15 cellular contexts compared by ENCODE assay signal in the genomic region with DNA sequence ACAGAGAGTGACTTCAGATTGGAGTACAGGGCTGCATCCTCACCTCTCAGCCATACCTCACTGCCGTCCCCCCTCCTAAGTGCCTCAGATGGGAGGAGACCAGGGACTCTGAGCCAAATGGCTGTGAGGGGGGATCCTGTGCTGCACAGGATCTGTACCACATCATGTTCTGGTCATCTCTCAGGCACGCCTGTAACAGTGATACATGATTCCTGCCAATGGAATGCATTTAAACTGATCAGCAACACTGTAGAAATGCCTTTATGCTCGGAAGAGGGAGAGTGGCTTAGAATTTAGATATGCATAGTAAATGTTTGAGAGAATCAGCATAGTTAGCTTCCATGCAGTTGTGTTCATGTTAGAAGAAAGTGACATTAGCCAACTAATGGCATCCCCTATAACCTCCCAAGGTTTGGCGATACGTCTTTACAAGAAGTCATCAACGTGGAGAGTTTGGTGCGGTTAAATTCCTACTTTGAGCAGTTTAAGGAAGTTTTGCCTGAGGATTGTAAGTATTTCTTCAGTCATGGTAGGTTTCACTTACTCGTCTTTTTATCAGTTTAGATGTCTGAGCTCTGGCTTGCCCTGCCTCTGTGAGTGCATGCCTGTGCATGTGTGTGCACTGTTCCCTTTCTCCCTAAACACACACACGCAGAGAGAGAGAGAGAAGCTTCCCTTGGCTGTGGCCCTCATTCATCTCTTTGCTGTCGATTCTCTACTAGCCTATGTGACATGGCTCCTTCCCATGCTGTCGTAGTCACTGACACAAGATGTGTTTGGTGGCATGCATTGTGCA. TPM values are rescaled to one million over a fixed set of nuclear protein-coding genes. Genes with fewer than 3 reads are reported as not detected.
A peak's percentile ranks its signal among the peaks of the same experiment; 100 is the strongest.
DNase-seq lines count a peak whose midpoint lies in the region; ATAC-seq, FAIRE-seq and TF ChIP-seq lines count a peak whose summit lies in the region.
"Had no signal": no experiment of that assay in that cellular context is flagged by ENCODE, and none has a peak within 500 bp of the region (broad histone marks: within the 10 kb centered on the region; RNA-seq: fewer than 3 reads in every experiment).

No MANE protein-coding gene starts in this region.

- H3K4me1 ChIP-seq in CD8-positive, alpha-beta memory T cell (ENCODE audit: insufficient read depth, low read length) = no peaks in the 10 kb centered on the region
- H3K4me1 ChIP-seq in GM12878 (ENCODE audit: control insufficient read depth, insufficient read depth, low read length) (no peaks in the 10 kb centered on the region), keratinocyte (ENCODE audit: control insufficient read depth, extremely low read depth, insufficient read depth, low read length) (peaks cover 16% of the 10 kb centered on the region)

- FAIRE-seq in GM12878 (lab: Jason Lieb, UNC) (no peak), keratinocyte (lab: Jason Lieb, UNC) (peak; percentile 92)
- FAIRE-seq: H1 had no signal

- no peaks in the 10 kb centered on the region for H3K9me3 Mint-ChIP-seq in CD8-positive, alpha-beta memory T cell
- H3K9me3 Mint-ChIP-seq: activated CD4-positive, alpha-beta T cell treated with anti-CD3 and anti-CD28 coated beads, Interleukin-2, amount 10 ng/mL, durations not matched to agents 24 days and 14 days had no signal

- H3K4me2 ChIP-seq in GM12878 (ENCODE audit: control insufficient read depth, insufficient read depth) (no peak overlapping the region), keratinocyte (ENCODE audit: control insufficient read depth, extremely low read depth, insufficient read depth, low read depth, low read length) (peak overlapping the region; percentile 66)

- DNase-seq in CD8-positive, alpha-beta memory T cell = no peak
- DNase-seq in HS-5 (ENCODE audit: low read depth) (peak; percentile 58), GM12878 (ENCODE audit: low read depth, low spot score) (no peak), keratinocyte (ENCODE audit: low read depth, low spot score) (no peak), NCI-H187 (lab: John Stamatoyannopoulos, UW) (no peak), HuH-7 (ENCODE audit: low spot score) (no peak)
- DNase-seq in activated naive CD4-positive, alpha-beta T cell (lab: John Stamatoyannopoulos, UW) = no peak
- DNase-seq: NCI-H1694 treated with DMSO at 0.1 percent for 48 hours, NCI-H526 treated with DMSO at 0.1 percent for 48 hours had no signal

- POLR2A ChIA-PET in CD8-positive, alpha-beta memory T cell (lab: Charles Lee) = no interaction called here
- POLR2A ChIA-PET in GM12878 (lab: Charles Lee) = no interaction called here

- WGBS in GM12878 (ENCODE audit: insufficient coverage, insufficient replicate concordance, low lambda C conversion rate, missing lambda C conversion rate) = 98% methylated on average over 11 of the region's 11 CpGs

- CTCF ChIA-PET in CD8-positive, alpha-beta memory T cell (lab: Charles Lee) = interaction anchor here (0.7 to 2.6 kb wide), 10 partner anchors 10 to 269 kb away, joined by 3 to 15 read pairs (median 3); no protein-coding TSS in a partner anchor
- CTCF ChIA-PET in GM12878 (lab: Yijun Ruan, JAX) = interaction anchor here (0.6 to 2.1 kb wide), 23 partner anchors 9 to 498 kb away, joined by 3 to 24 read pairs (median 4); no protein-coding TSS in a partner anchor

- no TSS peak for BruUV-seq in GM12878 (replicated peaks; lab: Mats Ljungman, UMichigan)

- no peak for TF ChIP-seq POLR2A in GM12878 (IDR thresholded peaks at IDR 0.05; ENCODE audit: low read depth, low read length)

- in situ Hi-C loops in GM12878 (cut with MboI) = no loop called here

- RAD21 ChIA-PET in GM12878 (lab: Charles Lee; ENCODE audit: unreplicated experiment) = interaction anchor here (0.7 to 1.5 kb wide), 3 partner anchors 80 to 269 kb away, joined by 3 to 4 read pairs (median 4); no protein-coding TSS in a partner anchor

- intact Hi-C loops in GM12878 (cut with micrococcal nuclease; ENCODE audit: unreplicated experiment) = no loop called here

- TF ChIP-seq CTCF in GM12878 (IDR thresholded peaks at IDR 0.05 in 2 of 3, conservative IDR thresholded peaks at IDR 0.05 in 1 of 3; ENCODE audit: control insufficient read depth in 2 of 3, extremely low read depth in 1 of 3, insufficient read depth in 1 of 3, low read depth in 3 of 3, low read length in 3 of 3) = no peak
- TF ChIP-seq CTCF in keratinocyte (optimal IDR thresholded peaks at IDR 0.05 in 1 of 3, IDR thresholded peaks at IDR 0.05 in 1 of 3, conservative IDR thresholded peaks at IDR 0.05 in 1 of 3; ENCODE audit: extremely low read depth in 1 of 3, insufficient read depth in 2 of 3, low read length in 3 of 3) = no peak

- no peaks in the 10 kb centered on the region for H4K20me1 ChIP-seq in GM12878 (ENCODE audit: control insufficient read depth, insufficient read depth)
- no peaks in the 10 kb centered on the region for H4K20me1 ChIP-seq in keratinocyte (ENCODE audit: control insufficient read depth, extremely low read depth, insufficient read depth, low read length)

- H3K4me3 ChIP-seq in CD8-positive, alpha-beta memory T cell (ENCODE audit: low read length) = no peak overlapping the region
- no peak overlapping the region for H3K4me3 ChIP-seq in GM12878
- no peak overlapping the region for H3K4me3 ChIP-seq in keratinocyte (ENCODE audit: control insufficient read depth in 2 of 3, extremely low read depth in 1 of 3, insufficient read depth in 2 of 3, low read depth in 1 of 3, low read length in 3 of 3)
- H3K4me3 ChIP-seq: heart right ventricle, SK-N-MC had no signal

- H3K4me1 Mint-ChIP-seq in CD8-positive, alpha-beta memory T cell = no peaks in the 10 kb centered on the region

- dilution Hi-C loops in keratinocyte (cut with MboI; ENCODE audit: extremely low pct_ligation_motif_present, low sequenced_read_pairs) = no loop called here

- peaks cover 4% of the 10 kb centered on the region for H3K9me1 ChIP-seq in keratinocyte (ENCODE audit: control insufficient read depth, extremely low read depth, insufficient read depth, low read length)

- no peaks in the 10 kb centered on the region for H3K79me2 ChIP-seq in GM12878 (ENCODE audit: control insufficient read depth, insufficient read depth, low read length)
- H3K79me2 ChIP-seq in keratinocyte (ENCODE audit: control insufficient read depth, insufficient read depth, low read length) = no peaks in the 10 kb centered on the region

- H2AFZ ChIP-seq in GM12878 (ENCODE audit: control insufficient read depth, low read depth, low read length) (no peak overlapping the region), keratinocyte (ENCODE audit: control insufficient read depth, low read length) (no peak overlapping the region)

- no peaks in the 10 kb centered on the region for H3K9me3 ChIP-seq in CD8-positive, alpha-beta memory T cell (ENCODE audit: low read length)
- H3K9me3 ChIP-seq in GM12878 (replicated peaks; ENCODE audit: control insufficient read depth, insufficient read depth, low read length) = no peaks in the 10 kb centered on the region
- no peaks in the 10 kb centered on the region for H3K9me3 ChIP-seq in keratinocyte (ENCODE audit: control insufficient read depth, low read depth, low read length)
- H3K9me3 ChIP-seq: heart right ventricle had no signal

- H3K27ac ChIP-seq in CD8-positive, alpha-beta memory T cell (ENCODE audit: low read depth, low read length) = no peak overlapping the region
- no peak overlapping the region for H3K27ac ChIP-seq in GM12878 (ENCODE audit: control insufficient read depth, insufficient read depth)
- H3K27ac ChIP-seq in keratinocyte (ENCODE audit: control insufficient read depth, insufficient read depth, low read length) = peak overlapping the region; percentile 46
- H3K27ac ChIP-seq: heart right ventricle, SK-N-MC, WERI-Rb-1 had no signal

- SMC1A ChIA-PET in GM12878 (lab: Charles Lee; ENCODE audit: uncharacterized antibody, unreplicated experiment) = interaction anchor here (1.2 to 1.7 kb wide), 2 partner anchors 12 to 93 kb away, joined by 3 to 5 read pairs; no protein-coding TSS in a partner anchor

- H3K9ac ChIP-seq in GM12878 (ENCODE audit: control insufficient read depth, insufficient read depth, low read length) (no peak overlapping the region), keratinocyte (ENCODE audit: control insufficient read depth, extremely low read depth, insufficient read depth, low read length) (no peak overlapping the region)

- TF ChIP-seq RAD21 in GM12878 (IDR thresholded peaks at IDR 0.05; ENCODE audit: insufficient read depth, low read depth, low read length) = no peak

- peaks cover 0 to 99% (median 20%) of the 10 kb centered on the region in 3 donors for H3K36me3 Mint-ChIP-seq in CD8-positive, alpha-beta memory T cell

- H3K27me3 Mint-ChIP-seq in CD8-positive, alpha-beta memory T cell = no peaks in the 10 kb centered on the region
- H3K27me3 Mint-ChIP-seq: activated CD4-positive, alpha-beta T cell treated with anti-CD3 and anti-CD28 coated beads, Interleukin-2, amount 10 ng/mL, durations not matched to agents 24 days and 14 days had no signal

- H3K4me3 Mint-ChIP-seq in CD8-positive, alpha-beta memory T cell = no peak overlapping the region
- H3K4me3 Mint-ChIP-seq: activated CD4-positive, alpha-beta T cell treated with anti-CD3 and anti-CD28 coated beads, Interleukin-2, amount 10 ng/mL, durations not matched to agents 24 days and 14 days had no signal

- TF ChIP-seq EP300 in GM12878 (IDR thresholded peaks at IDR 0.05; ENCODE audit: borderline replicate concordance in 1 of 2, control insufficient read depth in 1 of 2, low read depth in 2 of 2, low read length in 2 of 2) = no peak

- H3K27me3 ChIP-seq in CD8-positive, alpha-beta memory T cell (ENCODE audit: insufficient read depth, low read length, poor library complexity, severe bottlenecking) = no peaks in the 10 kb centered on the region
- H3K27me3 ChIP-seq in GM12878 (replicated peaks in 1 of 2; ENCODE audit: control insufficient read depth in 2 of 2, insufficient read depth in 2 of 2, low read length in 1 of 2) (no peaks in the 10 kb centered on the region), keratinocyte (ENCODE audit: control insufficient read depth, extremely low read depth, insufficient read depth, low read length) (no peaks in the 10 kb centered on the region)
- H3K27me3 ChIP-seq: heart right ventricle had no signal

- peaks cover 73% of the 10 kb centered on the region for H3K36me3 ChIP-seq in CD8-positive, alpha-beta memory T cell (ENCODE audit: insufficient read depth, low read length)
- H3K36me3 ChIP-seq in GM12878 (ENCODE audit: control insufficient read depth in 2 of 2, insufficient read depth in 2 of 2, low read length in 1 of 2) = peaks cover 65 to 73% of the 10 kb centered on the region in 2 experiments
- peaks cover 11 to 13% of the 10 kb centered on the region in 2 experiments for H3K36me3 ChIP-seq in keratinocyte (ENCODE audit: control insufficient read depth in 2 of 2, extremely low read depth in 1 of 2, insufficient read depth in 2 of 2, low read length in 2 of 2)

- peak overlapping the region in 5 of 8 donors; percentile 17 to 79 (median 51) for H3K27ac Mint-ChIP-seq in CD8-positive, alpha-beta memory T cell
- H3K27ac Mint-ChIP-seq: activated CD4-positive, alpha-beta T cell treated with anti-CD3 and anti-CD28 coated beads, Interleukin-2, amount 10 ng/mL, durations not matched to agents 24 days and 14 days had no signal

- ATAC-seq in GM12878 (no peak), HG02642 (IDR thresholded peaks at IDR 0.05; ENCODE audit: poor library complexity, unreplicated experiment) (no peak)

RNA-seq across cellular contexts. Expression of a gene that starts 40.0 kb away (rescaled TPM):
- 10 to 100 TPM; 26.7 to 29.2 TPM for total RNA-seq in CD8-positive, alpha-beta memory T cell
- polyA plus RNA-seq in CD8-positive, alpha-beta memory T cell = 31.2 TPM
- total RNA-seq in GM12878 (2013; cell fraction: nucleolus; rRNA removed) = 37.3 and 39.2 TPM in 2 replicates
- total RNA-seq in GM12878 (2014; rRNA removed) (35.5 and 41.7 TPM in 2 replicates), GM12878 (2014; rRNA removed; fragmentation: Illumina TruSeq; extraction: Trizol) (22.9 and 24.0 TPM in 2 replicates), GM12878 (2021) (26.9 and 29.7 TPM in 2 replicates)
- polyA plus RNA-seq in GM12878 (2011; ENCODE audit: low read depth) = 12.5 TPM
- polyA plus RNA-seq in GM12878 (2011; rRNA removed) (49.9 and 90.9 TPM in 2 replicates), GM12878 (2014; fragmentation: Illumina TruSeq; extraction: Trizol) (20.7 and 21.4 TPM in 2 replicates), GM12878 (2014; fragmentation: Nextera tagmentation; extraction: Ambion mirVana) (10 to 100 TPM; 21.4 to 40.3 TPM), GM12878 (2014; rRNA removed) (42.8 and 49.3 TPM in 2 replicates), GM12878 (2016; fragmentation: Nextera tagmentation; extraction: Ambion mirVana) (10 to 100 TPM; 58.8 to 63.3 TPM), keratinocyte (12.1 to 25.1 TPM (median 19.9 TPM) in 3 replicates)
- 20.4 and 23.6 TPM in 2 replicates for polyA plus RNA-seq in GM12878 (2011; cell fraction: cytosol; rRNA removed)
- 29.8 and 34.9 TPM in 2 replicates for polyA plus RNA-seq in GM12878 (2011; cell fraction: nucleus; rRNA removed)
- polyA plus RNA-seq in GM12878 (2012) = 37.0 and 43.2 TPM in 2 replicates
- 5.3 and 7.0 TPM in 2 replicates for polyA minus RNA-seq in GM12878 (2011; rRNA and poly(A)+ RNA removed)
- 4.8 and 6.5 TPM in 2 replicates for polyA minus RNA-seq in GM12878 (2011; cell fraction: cytosol; rRNA and poly(A)+ RNA removed)
- 12.6 and 22.5 TPM in 2 replicates for polyA minus RNA-seq in GM12878 (2011; cell fraction: nucleus; rRNA and poly(A)+ RNA removed)
- 21.9 TPM for polyA plus RNA-seq in keratinocyte (2011; ENCODE audit: low read depth)
- 16.3 and 17.5 TPM in 2 replicates for polyA plus RNA-seq in keratinocyte (2011; cell fraction: cytosol; rRNA removed)
- 17.4 and 28.7 TPM in 2 replicates for polyA plus RNA-seq in keratinocyte (2011; cell fraction: nucleus; rRNA removed)
- polyA plus RNA-seq in keratinocyte (2012; ENCODE audit: low replicate concordance) = 23.2 and 28.3 TPM in 2 replicates
- polyA minus RNA-seq in keratinocyte = 0.30 to 3.2 TPM (median 2.2 TPM) in 3 replicates
- 11.7 TPM for polyA minus RNA-seq in keratinocyte (2011; cell fraction: cytosol; rRNA and poly(A)+ RNA removed)
- polyA minus RNA-seq in keratinocyte (2011; cell fraction: nucleus; rRNA and poly(A)+ RNA removed) = 5.0 and 5.3 TPM in 2 replicates

RNA-seq across cellular contexts. Expression of a gene that starts 40.0 kb away (rescaled TPM):
- total RNA-seq in CD8-positive, alpha-beta memory T cell = 10 to 100 TPM; 41.8 to 42.4 TPM
- polyA plus RNA-seq in CD8-positive, alpha-beta memory T cell = 53.1 TPM
- 58.0 and 61.0 TPM in 2 replicates for total RNA-seq in GM12878 (2013; cell fraction: nucleolus; rRNA removed)
- total RNA-seq in GM12878 (2014; rRNA removed) (34.6 and 34.8 TPM in 2 replicates), GM12878 (2014; rRNA removed; fragmentation: Illumina TruSeq; extraction: Trizol) (27.9 and 28.0 TPM in 2 replicates), GM12878 (2021) (25.5 and 25.8 TPM in 2 replicates)
- 15.3 TPM for polyA plus RNA-seq in GM12878 (2011; ENCODE audit: low read depth)
- polyA plus RNA-seq in GM12878 (2011; rRNA removed) (60.3 and 77.1 TPM in 2 replicates), GM12878 (2014; fragmentation: Illumina TruSeq; extraction: Trizol) (34.8 and 42.4 TPM in 2 replicates), GM12878 (2014; fragmentation: Nextera tagmentation; extraction: Ambion mirVana) (10 to 100 TPM; 40.8 to 59.5 TPM), GM12878 (2014; rRNA removed) (33.1 TPM in 2 replicates), GM12878 (2016; fragmentation: Nextera tagmentation; extraction: Ambion mirVana) (10 to 100 TPM; 68.1 to 76.3 TPM), keratinocyte (45.4 to 75.2 TPM (median 52.9 TPM) in 3 replicates)
- polyA plus RNA-seq in GM12878 (2011; cell fraction: cytosol; rRNA removed) = 22.9 and 32.3 TPM in 2 replicates
- polyA plus RNA-seq in GM12878 (2011; cell fraction: nucleus; rRNA removed) = 38.9 and 45.6 TPM in 2 replicates
- polyA plus RNA-seq in GM12878 (2012) = 23.9 and 26.4 TPM in 2 replicates
- polyA minus RNA-seq in GM12878 (2011; rRNA and poly(A)+ RNA removed) = 13.5 and 14.5 TPM in 2 replicates
- 4.0 and 7.1 TPM in 2 replicates for polyA minus RNA-seq in GM12878 (2011; cell fraction: cytosol; rRNA and poly(A)+ RNA removed)
- 16.3 and 22.8 TPM in 2 replicates for polyA minus RNA-seq in GM12878 (2011; cell fraction: nucleus; rRNA and poly(A)+ RNA removed)
- 34.4 TPM for polyA plus RNA-seq in keratinocyte (2011; ENCODE audit: low read depth)
- polyA plus RNA-seq in keratinocyte (2011; cell fraction: cytosol; rRNA removed) = 29.0 and 61.9 TPM in 2 replicates
- polyA plus RNA-seq in keratinocyte (2011; cell fraction: nucleus; rRNA removed) = 68.4 and 105 TPM in 2 replicates
- 34.9 and 49.3 TPM in 2 replicates for polyA plus RNA-seq in keratinocyte (2012; ENCODE audit: low replicate concordance)
- polyA minus RNA-seq in keratinocyte = 8.6 to 23.9 TPM (median 12.5 TPM) in 3 replicates
- 15.9 TPM for polyA minus RNA-seq in keratinocyte (2011; cell fraction: cytosol; rRNA and poly(A)+ RNA removed)
- polyA minus RNA-seq in keratinocyte (2011; cell fraction: nucleus; rRNA and poly(A)+ RNA removed) = 16.6 and 25.1 TPM in 2 replicates
